Comparison of ENCODE assay signal across 21 cellular contexts in the genomic region with DNA sequence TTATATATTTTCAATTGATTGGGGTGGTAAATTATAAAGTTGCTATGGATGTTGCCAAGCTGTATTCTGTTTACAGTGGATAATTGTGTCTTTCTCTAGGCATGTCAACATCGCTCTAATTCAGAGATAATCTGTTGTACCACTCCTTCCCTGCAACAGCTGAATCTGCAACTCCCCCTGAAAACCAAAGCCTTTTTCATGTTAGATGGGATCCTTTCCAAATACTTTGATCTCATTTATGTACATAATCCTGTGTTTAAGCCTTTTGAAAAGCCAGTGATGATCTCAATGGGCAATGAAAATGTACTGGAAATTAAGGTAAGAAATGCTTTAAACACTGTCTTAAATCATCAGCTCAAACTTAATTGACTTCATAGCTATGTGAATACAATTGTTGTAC.
"Had no signal": no experiment of that assay in that cellular context is flagged by ENCODE, and none has a peak within 500 bp of the region (broad histone marks: within the 10 kb centered on the region; RNA-seq: fewer than 3 reads in every experiment).

No MANE protein-coding gene starts in this region.

- H3K36me3 ChIP-seq: lower lobe of right lung, vagina had no signal

- DNase-seq: activated B cell treated with CpG ODN at 0.5 μM for 24 hours; activated CD4-positive, alpha-beta T cell treated with anti-CD3 and anti-CD28 coated beads for 4 hours; activated CD4-positive, alpha-beta T cell treated with anti-CD3 and anti-CD28 coated beads, Interleukin-2, amount 50 U/mL, for 48 hours; activated CD8-positive, alpha-beta memory T cell treated with anti-CD3 and anti-CD28 coated beads, Interleukin-2, amount 50 U/mL, for 48 hours; activated naive CD4-positive, alpha-beta T cell treated with Interleukin-2 at 50 U/mL for 16 hours; activated naive CD8-positive, alpha-beta T cell treated with anti-CD3 and anti-CD28 coated beads for 36 hours; activated T-cell treated with anti-CD3 and anti-CD28 coated beads, Interleukin-2, amount 50 U/mL, for 4 hours; effector memory CD4-positive, alpha-beta T cell; foreskin keratinocyte; kidney; lower lobe of right lung; mesendoderm; naive B cell; occipital lobe; small intestine; stimulated activated CD8-positive, alpha-beta memory T cell treated with anti-CD3 and anti-CD28 coated beads, Interleukin-4, amount 100 ng/mL, for 48 hours; stimulated activated naive B cell treated with anti-CD40 and anti-IgM and Interleukin-4, amounts not matched to agents 10 μg/mL and 1 μg/mL and 100 μg/mL, for 72 hours; testis had no signal

- H3K4me3 ChIP-seq: lower lobe of right lung, testis, vagina had no signal

- H3K9me3 ChIP-seq: lower lobe of right lung, testis, vagina had no signal

- ATAC-seq: activated T-cell treated with anti-CD3 and anti-CD28 coated beads, Interleukin-2, amount 50 U/mL, for 4 hours; foreskin keratinocyte; left lobe of liver; lower lobe of right lung; sciatic nerve; stimulated activated naive B cell treated with anti-CD40 and anti-IgM and Interleukin-4, amounts not matched to agents 10 μg/mL and 1 μg/mL and 100 μg/mL, for 72 hours had no signal

- H3K27ac ChIP-seq: foreskin keratinocyte, lower lobe of right lung, testis, vagina had no signal

- H3K27me3 ChIP-seq: foreskin keratinocyte, testis, vagina had no signal
